Comparison of ENCODE assay signal across 12 cellular contexts in genomic region chr5:37043693-37044092, GRCh38.
DNase-seq lines count a peak whose midpoint lies in the region; ATAC-seq and TF ChIP-seq lines count a peak whose summit lies in the region.
"Had no signal": no experiment of that assay in that cellular context is flagged by ENCODE, and none has a peak within 500 bp of the region (broad histone marks: within the 10 kb centered on the region; RNA-seq: fewer than 3 reads in every experiment).

No MANE protein-coding gene starts in this region.

- no peaks in the 10 kb centered on the region for H3K27me3 Mint-ChIP-seq in activated CD4-positive, alpha-beta T cell treated with anti-CD3 and anti-CD28 coated beads for 36 hours
- H3K27me3 Mint-ChIP-seq: naive thymus-derived CD4-positive, alpha-beta T cell had no signal

- H4K20me1 ChIP-seq in Loucy (ENCODE audit: insufficient read depth, low read length, poor library complexity, severe bottlenecking), result no peaks in the 10 kb centered on the region
- H4K20me1 ChIP-seq: BLaER1 had no signal

- intact Hi-C loops in activated CD4-positive, alpha-beta T cell treated with anti-CD3 and anti-CD28 coated beads for 36 hours (cut with DNase I, micrococcal nuclease), result loop anchor here (10.0 kb wide), 2 partner anchors 171 to 261 kb away; no protein-coding TSS in a partner anchor
- intact Hi-C loops in dorsolateral prefrontal cortex (cut with DNase I), result loop anchor here in 1 of 2 donors (5.0 kb wide), 1 partner anchor 79 kb away; no protein-coding TSS in a partner anchor

- H3K4me3 ChIP-seq in Loucy (ENCODE audit: low read length, poor library complexity, severe bottlenecking), result no peak overlapping the region
- H3K4me3 ChIP-seq in dorsolateral prefrontal cortex, result no peak overlapping the region
- H3K4me3 ChIP-seq: BLaER1 had no signal

- no peak overlapping the region for H2AFZ ChIP-seq in Loucy (ENCODE audit: low read length)

- no peaks in the 10 kb centered on the region for H3K9me3 Mint-ChIP-seq in activated CD4-positive, alpha-beta T cell treated with anti-CD3 and anti-CD28 coated beads for 36 hours (ENCODE audit: low read depth)
- H3K9me3 Mint-ChIP-seq: naive thymus-derived CD4-positive, alpha-beta T cell had no signal

- CTCF ChIA-PET in activated CD4-positive, alpha-beta T cell treated with anti-CD3 and anti-CD28 coated beads for 36 hours (lab: Charles Lee), result interaction anchor here (0.6 to 1.0 kb wide), 3 partner anchors 8 to 287 kb away, joined by 3 to 4 read pairs (median 3); no protein-coding TSS in a partner anchor

- POLR2A ChIA-PET in activated CD4-positive, alpha-beta T cell treated with anti-CD3 and anti-CD28 coated beads for 36 hours (lab: Charles Lee), result no interaction called here

- TF ChIP-seq CTCF in Loucy (conservative IDR thresholded peaks at IDR 0.05; ENCODE audit: low read length) (peak; percentile 45), dorsolateral prefrontal cortex (IDR thresholded peaks at IDR 0.05 in 54 of 56, conservative IDR thresholded peaks at IDR 0.05 in 2 of 56; ENCODE audit: low read depth in 1 of 56, partially characterized antibody in 56 of 56) (peak in 51 of 56 donors; percentile 11 to 71 (median 45))

- no peak overlapping the region for H3K27ac Mint-ChIP-seq in activated CD4-positive, alpha-beta T cell treated with anti-CD3 and anti-CD28 coated beads for 36 hours
- H3K27ac Mint-ChIP-seq: naive thymus-derived CD4-positive, alpha-beta T cell had no signal

- no peaks in the 10 kb centered on the region for H3F3A ChIP-seq in Loucy (ENCODE audit: low read depth)

- H3K4me1 Mint-ChIP-seq in activated CD4-positive, alpha-beta T cell treated with anti-CD3 and anti-CD28 coated beads for 36 hours, result no peaks in the 10 kb centered on the region

- no peaks in the 10 kb centered on the region for H3K79me2 ChIP-seq in Loucy (ENCODE audit: insufficient read depth, low read length)

- no peak overlapping the region for H3K9ac ChIP-seq in Loucy (ENCODE audit: low read depth, low read length, poor library complexity, severe bottlenecking)
- H3K9ac ChIP-seq: BLaER1 had no signal

- H3K4me3 Mint-ChIP-seq in activated CD4-positive, alpha-beta T cell treated with anti-CD3 and anti-CD28 coated beads for 36 hours, result no peak overlapping the region
- H3K4me3 Mint-ChIP-seq: naive thymus-derived CD4-positive, alpha-beta T cell had no signal

- peaks cover 17% of the 10 kb centered on the region for H3K36me3 Mint-ChIP-seq in activated CD4-positive, alpha-beta T cell treated with anti-CD3 and anti-CD28 coated beads for 36 hours (ENCODE audit: low read depth)

- DNase-seq in activated CD4-positive, alpha-beta T cell treated with anti-CD3 and anti-CD28 coated beads for 36 hours, result no peak
- no peak for DNase-seq in activated CD4-positive, alpha-beta T cell treated with anti-CD3 and anti-CD28 coated beads, Interleukin-2, amount 50 U/mL, for 4 hours
- DNase-seq in dorsolateral prefrontal cortex, result peak in 2 of 10 donors; percentile 42 to 45
- peak; percentile 74 for DNase-seq in putamen (ENCODE audit: low spot score)
- DNase-seq in NOMO-1 treated with DMSO at 0.1 percent for 48 hours (lab: John Stamatoyannopoulos, UW; ENCODE audit: unreplicated experiment), result no peak
- DNase-seq: activated T-cell treated with anti-CD3 and anti-CD28 coated beads for 4 hours; naive thymus-derived CD4-positive, alpha-beta T cell; NCI-H2081 treated with DMSO at 0.1 percent for 48 hours had no signal

- H3K27ac ChIP-seq in dorsolateral prefrontal cortex, result peak overlapping the region in 43 of 59 donors; percentile 2 to 96 (median 59)
- H3K27ac ChIP-seq: BLaER1 had no signal

- no peak overlapping the region for H3K4me2 ChIP-seq in Loucy (ENCODE audit: low read depth, low read length, poor library complexity, severe bottlenecking)
- H3K4me2 ChIP-seq: BLaER1 had no signal

- H3K9me2 ChIP-seq in Loucy (replicated peaks; ENCODE audit: low read depth, low read length), result no peaks in the 10 kb centered on the region

- H3K27me3 ChIP-seq in Loucy (ENCODE audit: insufficient read depth, low read length, poor library complexity, severe bottlenecking) (no peaks in the 10 kb centered on the region), dorsolateral prefrontal cortex (no peaks in the 10 kb centered on the region)
- H3K27me3 ChIP-seq: BLaER1 had no signal

- peaks cover 3% of the 10 kb centered on the region for H3K4me1 ChIP-seq in Loucy (ENCODE audit: insufficient read depth, low read length, poor library complexity, severe bottlenecking)
- H3K4me1 ChIP-seq: BLaER1 had no signal

- peaks cover 58% of the 10 kb centered on the region for H3K36me3 ChIP-seq in Loucy (ENCODE audit: insufficient read depth, low read length)

- H3K9me3 ChIP-seq in Loucy (ENCODE audit: insufficient read depth, low read depth, low read length), result no peaks in the 10 kb centered on the region
- H3K9me3 ChIP-seq: BLaER1 had no signal

- ATAC-seq in activated CD4-positive, alpha-beta T cell treated with anti-CD3 and anti-CD28 coated beads for 36 hours, result peak; percentile 39
- no peak for ATAC-seq in HG03025 (IDR thresholded peaks at IDR 0.05; ENCODE audit: low FRiP score, unreplicated experiment)
- no peak for ATAC-seq in GM18517 (IDR thresholded peaks at IDR 0.05; ENCODE audit: unreplicated experiment)
- ATAC-seq: naive thymus-derived CD4-positive, alpha-beta T cell had no signal
